ENCODE assay signal across 8 cellular contexts in genomic region chr1:43545686-43546387, GRCh38. TPM values are rescaled to one million over a fixed set of nuclear protein-coding genes. Genes with fewer than 3 reads are reported as not detected.
DNase-seq lines count a peak whose midpoint lies in the region; ATAC-seq lines count a peak whose summit lies in the region.

No MANE protein-coding gene starts in this region.

- in situ Hi-C loops in SK-MEL-5 (cut with HindIII; ENCODE audit: low pct_unique_long_range_greater_than_20kb, low sequenced_read_pairs): no loop called here

- no peak for ATAC-seq in natural killer cell treated with Interleukin-12 subunit alpha and Interleukin-12 subunit beta and Interleukin-15 and Interleukin-18, amount 100 ng/mL, for 72 hours

- no peaks in the 10 kb centered on the region for H3K36me3 Mint-ChIP-seq in natural killer cell treated with Interleukin-12 subunit alpha and Interleukin-12 subunit beta and Interleukin-15 and Interleukin-18, amount 100 ng/mL, for 72 hours
- H3K36me3 Mint-ChIP-seq in activated T-helper 1 cell treated with anti-CD3 and anti-CD28 coated beads, Interleukin-12 subunit alpha, Interleukin-12 subunit beta, Interleukin-2, Interleukin-4 antibody, amounts not matched to agents 30 ng/mL and 10 ng/mL and 1 ng/mL, durations not matched to agents 14 hours and 24 hours and 36 hours (ENCODE audit: low read depth): no peaks in the 10 kb centered on the region

- intact Hi-C loops in activated T-helper 1 cell treated with anti-CD3 and anti-CD28 coated beads, Interleukin-12 subunit alpha, Interleukin-12 subunit beta, Interleukin-2, Interleukin-4 antibody, amounts not matched to agents 30 ng/mL and 10 ng/mL and 1 ng/mL, durations not matched to agents 14 hours and 24 hours and 36 hours (cut with micrococcal nuclease): no loop called here

- peaks cover 0 to 8% of the 10 kb centered on the region in 2 donors for H3K4me1 Mint-ChIP-seq in natural killer cell treated with Interleukin-12 subunit alpha and Interleukin-12 subunit beta and Interleukin-15 and Interleukin-18, amount 100 ng/mL, for 72 hours (ENCODE audit: low read depth in 2 of 2)
- peaks cover 5% of the 10 kb centered on the region for H3K4me1 Mint-ChIP-seq in activated T-helper 1 cell treated with anti-CD3 and anti-CD28 coated beads, Interleukin-12 subunit alpha, Interleukin-12 subunit beta, Interleukin-2, Interleukin-4 antibody, amounts not matched to agents 30 ng/mL and 10 ng/mL and 1 ng/mL, durations not matched to agents 14 hours and 24 hours and 36 hours (ENCODE audit: low read depth)

- peaks cover 5 to 6% of the 10 kb centered on the region in 2 donors for H3K27me3 Mint-ChIP-seq in natural killer cell treated with Interleukin-12 subunit alpha and Interleukin-12 subunit beta and Interleukin-15 and Interleukin-18, amount 100 ng/mL, for 72 hours
- peaks cover 7% of the 10 kb centered on the region for H3K27me3 Mint-ChIP-seq in activated T-helper 1 cell treated with anti-CD3 and anti-CD28 coated beads, Interleukin-12 subunit alpha, Interleukin-12 subunit beta, Interleukin-2, Interleukin-4 antibody, amounts not matched to agents 30 ng/mL and 10 ng/mL and 1 ng/mL, durations not matched to agents 14 hours and 24 hours and 36 hours (ENCODE audit: insufficient read depth)

- DNase-seq in NCI-H2081 (lab: John Stamatoyannopoulos, UW) (peak; percentile 21 to 29), NCI-H2081 treated with DMSO at 0.1 percent for 48 hours (lab: John Stamatoyannopoulos, UW) (no peak), SK-MEL-5 (ENCODE audit: low read depth, low spot score) (peak; percentile 49), iPS-NIHi11 (ENCODE audit: low spot score) (peak; percentile 98), superior temporal gyrus (ENCODE audit: extremely low spot score) (peak; percentile 85), MV-4-11 (lab: John Stamatoyannopoulos, UW) (no peak)
- DNase-seq in natural killer cell treated with Interleukin-12 subunit alpha and Interleukin-12 subunit beta and Interleukin-15 and Interleukin-18, amount 100 ng/mL, for 72 hours (ENCODE audit: low spot score): no peak
- no peak for DNase-seq in activated T-helper 1 cell treated with anti-CD3 and anti-CD28 coated beads, Interleukin-12 subunit alpha, Interleukin-12 subunit beta, Interleukin-2, Interleukin-4 antibody, amounts not matched to agents 30 ng/mL and 10 ng/mL and 1 ng/mL, durations not matched to agents 14 hours and 24 hours and 36 hours (ENCODE audit: low spot score)

- no peak overlapping the region for H3K4me3 Mint-ChIP-seq in natural killer cell treated with Interleukin-12 subunit alpha and Interleukin-12 subunit beta and Interleukin-15 and Interleukin-18, amount 100 ng/mL, for 72 hours
- H3K4me3 Mint-ChIP-seq in activated T-helper 1 cell treated with anti-CD3 and anti-CD28 coated beads, Interleukin-12 subunit alpha, Interleukin-12 subunit beta, Interleukin-2, Interleukin-4 antibody, amounts not matched to agents 30 ng/mL and 10 ng/mL and 1 ng/mL, durations not matched to agents 14 hours and 24 hours and 36 hours: no peak overlapping the region

- no peaks in the 10 kb centered on the region for H3K9me3 Mint-ChIP-seq in natural killer cell treated with Interleukin-12 subunit alpha and Interleukin-12 subunit beta and Interleukin-15 and Interleukin-18, amount 100 ng/mL, for 72 hours
- no peaks in the 10 kb centered on the region for H3K9me3 Mint-ChIP-seq in activated T-helper 1 cell treated with anti-CD3 and anti-CD28 coated beads, Interleukin-12 subunit alpha, Interleukin-12 subunit beta, Interleukin-2, Interleukin-4 antibody, amounts not matched to agents 30 ng/mL and 10 ng/mL and 1 ng/mL, durations not matched to agents 14 hours and 24 hours and 36 hours

- no peak overlapping the region for H3K27ac Mint-ChIP-seq in natural killer cell treated with Interleukin-12 subunit alpha and Interleukin-12 subunit beta and Interleukin-15 and Interleukin-18, amount 100 ng/mL, for 72 hours
- H3K27ac Mint-ChIP-seq in activated T-helper 1 cell treated with anti-CD3 and anti-CD28 coated beads, Interleukin-12 subunit alpha, Interleukin-12 subunit beta, Interleukin-2, Interleukin-4 antibody, amounts not matched to agents 30 ng/mL and 10 ng/mL and 1 ng/mL, durations not matched to agents 14 hours and 24 hours and 36 hours: no peak overlapping the region

RNA-seq across cellular contexts. Expression of gene PTPRF, which starts 15.2 kb away (rescaled TPM):
- 6.3 and 8.7 TPM in 2 replicates for total RNA-seq in SK-MEL-5 (2014; rRNA removed; shearing (Covaris generic))
- polyA plus RNA-seq in SK-MEL-5 (2015; cell fraction: cytosol; rRNA removed): 30.8 and 40.2 TPM in 2 replicates
- polyA plus RNA-seq in SK-MEL-5 (2015; cell fraction: nucleus; rRNA removed): 19.2 and 22.1 TPM in 2 replicates
- 1 to 10 TPM in 1 of 2 donors, under 1 TPM in 1; 0.33 to 1.3 TPM for total RNA-seq in natural killer cell treated with Interleukin-12 subunit alpha and Interleukin-12 subunit beta and Interleukin-15 and Interleukin-18, amount 100 ng/mL, for 72 hours
- 0.69 and 0.93 TPM in 2 replicates for total RNA-seq in activated T-helper 1 cell treated with anti-CD3 and anti-CD28 coated beads, Interleukin-12 subunit alpha, Interleukin-12 subunit beta, Interleukin-2, Interleukin-4 antibody, amounts not matched to agents 30 ng/mL and 10 ng/mL and 1 ng/mL, durations not matched to agents 14 hours and 24 hours and 36 hours

Comparison
In these comparisons a context has a peak if more than half of its experiments do, and no peak if none do; other contexts are left out.
1. DNase-seq: peak in NCI-H2081 (2 of 2), SK-MEL-5 (single experiment), iPS-NIHi11 (single experiment) and superior temporal gyrus (single experiment); none in NCI-H2081 treated with DMSO at 0.1 percent for 48 hours (single experiment), MV-4-11 (single experiment), natural killer cell treated with Interleukin-12 subunit alpha and Interleukin-12 subunit beta and Interleukin-15 and Interleukin-18, amount 100 ng/mL, for 72 hours (single experiment) and activated T-helper 1 cell treated with anti-CD3 and anti-CD28 coated beads, Interleukin-12 subunit alpha, Interleukin-12 subunit beta, Interleukin-2, Interleukin-4 antibody, amounts not matched to agents 30 ng/mL and 10 ng/mL and 1 ng/mL, durations not matched to agents 14 hours and 24 hours and 36 hours (single experiment).